ENCODE assay signal across 22 cellular contexts in genomic region chr5:132941331-132941730, GRCh38. TPM values are rescaled to one million over a fixed set of nuclear protein-coding genes. Genes with fewer than 3 reads are reported as not detected.
DNase-seq lines count a peak whose midpoint lies in the region; ATAC-seq and TF ChIP-seq lines count a peak whose summit lies in the region.
"Had no signal": no experiment of that assay in that cellular context is flagged by ENCODE, and none has a peak within 500 bp of the region (broad histone marks: within the 10 kb centered on the region; RNA-seq: fewer than 3 reads in every experiment).

No MANE protein-coding gene starts in this region.

- H3K27me3 ChIP-seq in osteoblast (ENCODE audit: insufficient read depth, low read length), result no peaks in the 10 kb centered on the region
- H3K27me3 ChIP-seq: BE2C, SJCRH30 had no signal

- H3K4me3 ChIP-seq in osteoblast (ENCODE audit: insufficient read depth, low read length), result no peak overlapping the region
- H3K4me3 ChIP-seq: A549, SJCRH30 had no signal

- H3K36me3 Mint-ChIP-seq in activated naive CD4-positive, alpha-beta T cell treated with anti-CD3 and anti-CD28 coated beads, Interleukin-2, amount 50 U/mL, for 24 hours, result peaks cover 2% of the 10 kb centered on the region
- H3K36me3 Mint-ChIP-seq in activated naive CD4-positive, alpha-beta T cell treated with anti-CD3 and anti-CD28 coated beads for 36 hours (ENCODE audit: low read depth), result peaks cover 5% of the 10 kb centered on the region
- peaks cover 2% of the 10 kb centered on the region for H3K36me3 Mint-ChIP-seq in chondrocyte (ENCODE audit: low read depth)

- TF ChIP-seq CTCF in RWPE1 (conservative IDR thresholded peaks at IDR 0.05; ENCODE audit: low read depth) (no peak), chondrocyte (IDR thresholded peaks at IDR 0.05) (no peak), osteoblast (IDR thresholded peaks at IDR 0.05; ENCODE audit: extremely low read depth, low read depth, low read length) (no peak)

- no peak for DNase-seq in activated naive CD4-positive, alpha-beta T cell treated with anti-CD3 and anti-CD28 coated beads for 36 hours
- no peak for DNase-seq in RWPE1 (ENCODE audit: low spot score)
- DNase-seq in chondrocyte (ENCODE audit: low spot score), result no peak
- no peak for DNase-seq in osteoblast (ENCODE audit: insufficient read length, low spot score, missing footprints)
- DNase-seq in retina, result no peak
- DNase-seq in GDM1 (lab: John Stamatoyannopoulos, UW), result no peak
- DNase-seq: BE2C; CD4-positive, CD25-positive, alpha-beta regulatory T cell; EL; H9; HFFc6; NCI-H1105; NCI-H146; NCI-H2029; NCI-H226; NCI-H524; NCI-H774; SJCRH30 had no signal

- H4K20me1 ChIP-seq in osteoblast (ENCODE audit: insufficient read depth, low read length), result peaks cover 75% of the 10 kb centered on the region

- H3K9me3 ChIP-seq in osteoblast (ENCODE audit: low read depth, low read length), result no peaks in the 10 kb centered on the region
- H3K9me3 ChIP-seq: A549, BE2C, SJCRH30 had no signal

- H3K4me1 ChIP-seq in osteoblast (ENCODE audit: insufficient read depth, low read length), result no peaks in the 10 kb centered on the region
- H3K4me1 ChIP-seq: A549, BE2C, SJCRH30 had no signal

- no peak overlapping the region for H2AFZ ChIP-seq in osteoblast (ENCODE audit: low read length)

- no peak overlapping the region for H3K4me3 Mint-ChIP-seq in activated naive CD4-positive, alpha-beta T cell treated with anti-CD3 and anti-CD28 coated beads, Interleukin-2, amount 50 U/mL, for 24 hours
- H3K4me3 Mint-ChIP-seq in activated naive CD4-positive, alpha-beta T cell treated with anti-CD3 and anti-CD28 coated beads for 36 hours, result no peak overlapping the region
- no peak overlapping the region for H3K4me3 Mint-ChIP-seq in chondrocyte (ENCODE audit: unreplicated experiment)
- H3K4me3 Mint-ChIP-seq: CD4-positive, CD25-positive, alpha-beta regulatory T cell; H9; HFFc6 had no signal

- H3K9me3 Mint-ChIP-seq in activated naive CD4-positive, alpha-beta T cell treated with anti-CD3 and anti-CD28 coated beads, Interleukin-2, amount 50 U/mL, for 24 hours, result no peaks in the 10 kb centered on the region
- no peaks in the 10 kb centered on the region for H3K9me3 Mint-ChIP-seq in activated naive CD4-positive, alpha-beta T cell treated with anti-CD3 and anti-CD28 coated beads for 36 hours
- H3K9me3 Mint-ChIP-seq in chondrocyte (ENCODE audit: low read depth), result no peaks in the 10 kb centered on the region
- H3K9me3 Mint-ChIP-seq: CD4-positive, CD25-positive, alpha-beta regulatory T cell; H9; HFFc6 had no signal

- no peak for ATAC-seq in HG02763 (IDR thresholded peaks at IDR 0.05; ENCODE audit: unreplicated experiment)
- ATAC-seq: A549, Panc1 had no signal

- CTCF ChIA-PET in activated naive CD4-positive, alpha-beta T cell treated with anti-CD3 and anti-CD28 coated beads for 36 hours (lab: Charles Lee), result interaction anchor here (0.8 kb wide), 1 partner anchor 84 kb away, joined by 4 read pairs; no protein-coding TSS in a partner anchor
- CTCF ChIA-PET in RWPE1 (lab: Yijun Ruan, JAX), result no interaction called here

- no peak overlapping the region for H3K4me2 ChIP-seq in osteoblast (ENCODE audit: insufficient read depth, low read length)
- H3K4me2 ChIP-seq: A549 had no signal

- peak overlapping the region; percentile 30 for H3K27ac Mint-ChIP-seq in activated naive CD4-positive, alpha-beta T cell treated with anti-CD3 and anti-CD28 coated beads, Interleukin-2, amount 50 U/mL, for 24 hours
- no peak overlapping the region for H3K27ac Mint-ChIP-seq in activated naive CD4-positive, alpha-beta T cell treated with anti-CD3 and anti-CD28 coated beads for 36 hours
- peak overlapping the region; percentile 28 for H3K27ac Mint-ChIP-seq in chondrocyte (ENCODE audit: unreplicated experiment)
- H3K27ac Mint-ChIP-seq: CD4-positive, CD25-positive, alpha-beta regulatory T cell; HFFc6 had no signal

- peaks cover 97% of the 10 kb centered on the region for H3K79me2 ChIP-seq in osteoblast (ENCODE audit: insufficient read depth, low read length)

- intact Hi-C loops in activated naive CD4-positive, alpha-beta T cell treated with anti-CD3 and anti-CD28 coated beads for 36 hours (cut with micrococcal nuclease), result no loop called here

- POLR2A ChIA-PET in RWPE1 (lab: Yijun Ruan, JAX; ENCODE audit: low non-redundant PET), result no interaction called here

- H3K4me1 Mint-ChIP-seq in activated naive CD4-positive, alpha-beta T cell treated with anti-CD3 and anti-CD28 coated beads, Interleukin-2, amount 50 U/mL, for 24 hours, result peaks cover 38% of the 10 kb centered on the region
- H3K4me1 Mint-ChIP-seq in activated naive CD4-positive, alpha-beta T cell treated with anti-CD3 and anti-CD28 coated beads for 36 hours (ENCODE audit: low read depth), result peaks cover 20% of the 10 kb centered on the region
- H3K4me1 Mint-ChIP-seq in chondrocyte (ENCODE audit: low read depth), result peaks cover 46% of the 10 kb centered on the region
- H3K4me1 Mint-ChIP-seq: H9 had no signal

- H3K27ac ChIP-seq in RWPE1, result peak overlapping the region; percentile 38
- H3K27ac ChIP-seq in osteoblast (ENCODE audit: low read depth, low read length), result peak overlapping the region; percentile 27
- H3K27ac ChIP-seq: A549, SJCRH30 had no signal

- H3K27me3 Mint-ChIP-seq in activated naive CD4-positive, alpha-beta T cell treated with anti-CD3 and anti-CD28 coated beads, Interleukin-2, amount 50 U/mL, for 24 hours, result no peaks in the 10 kb centered on the region
- H3K27me3 Mint-ChIP-seq in activated naive CD4-positive, alpha-beta T cell treated with anti-CD3 and anti-CD28 coated beads for 36 hours (ENCODE audit: low read depth), result no peaks in the 10 kb centered on the region
- H3K27me3 Mint-ChIP-seq in chondrocyte (ENCODE audit: low read depth), result no peaks in the 10 kb centered on the region
- H3K27me3 Mint-ChIP-seq: CD4-positive, CD25-positive, alpha-beta regulatory T cell had no signal

- peaks cover 21% of the 10 kb centered on the region for H3K36me3 ChIP-seq in osteoblast (ENCODE audit: insufficient read depth, low read length)
- H3K36me3 ChIP-seq: BE2C had no signal

RNA-seq across cellular contexts. Expression of gene AFF4, which starts 22.1 kb away (rescaled TPM):
- total RNA-seq in activated naive CD4-positive, alpha-beta T cell treated with anti-CD3 and anti-CD28 coated beads for 36 hours, result 10 to 100 TPM; 13.6 to 14.2 TPM
- total RNA-seq in chondrocyte (104 to 128 TPM (median 122 TPM) in 3 replicates), osteoblast (79.0 and 83.2 TPM in 2 replicates)
